Comparison of ENCODE assay signal across 9 cellular contexts in the genomic region with DNA sequence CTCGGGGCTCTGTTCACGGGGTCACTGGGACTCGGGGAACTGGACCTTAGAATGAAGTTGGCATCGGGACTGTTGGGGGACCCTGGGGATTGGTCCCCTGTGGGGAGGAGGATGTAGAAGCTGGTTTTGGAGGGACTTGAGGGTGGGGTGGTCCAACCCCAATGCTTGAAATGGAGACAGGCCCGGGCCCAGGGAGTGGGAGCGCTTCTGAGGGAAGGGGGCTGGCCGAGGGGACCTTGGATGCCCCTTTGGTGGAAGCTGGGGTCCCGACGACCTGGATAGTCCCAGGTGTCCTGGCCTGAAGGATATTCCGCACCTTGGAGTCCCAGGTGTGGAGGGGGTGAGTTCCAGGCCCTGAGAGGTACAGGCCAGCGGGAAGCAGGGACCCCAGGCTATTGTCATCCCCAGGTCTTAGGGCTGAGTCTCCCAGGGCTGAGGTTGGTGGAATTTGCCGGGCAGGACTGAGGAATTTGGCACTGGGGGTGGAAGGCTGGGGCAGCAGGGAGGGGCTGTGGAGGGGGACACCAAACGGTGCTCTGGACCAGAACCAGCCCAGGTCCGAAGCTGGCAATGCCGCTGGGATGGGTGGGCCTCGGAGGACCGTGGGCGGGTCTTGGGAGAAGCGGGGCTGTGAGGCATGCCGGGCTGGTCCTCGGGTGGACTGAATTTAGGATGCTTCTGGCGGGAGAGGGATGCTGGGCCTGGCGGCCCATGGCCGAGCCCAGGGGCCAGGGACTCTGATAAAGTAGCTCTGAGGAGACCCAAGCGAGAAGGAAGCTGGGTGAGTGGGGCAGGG. TPM values are rescaled to one million over a fixed set of nuclear protein-coding genes. Genes with fewer than 3 reads are reported as not detected.
A peak's percentile ranks its signal among the peaks of the same experiment; 100 is the strongest.
DNase-seq lines count a peak whose midpoint lies in the region; ATAC-seq and TF ChIP-seq lines count a peak whose summit lies in the region.
"Had no signal": no experiment of that assay in that cellular context is flagged by ENCODE, and none has a peak within 500 bp of the region (broad histone marks: within the 10 kb centered on the region; RNA-seq: fewer than 3 reads in every experiment).

No MANE protein-coding gene starts in this region.

- DNase-seq in AG09309 (ENCODE audit: low read depth) (no peak), HAP-1 (ENCODE audit: low spot score in 2 of 2) (no peak), astrocyte of the spinal cord (ENCODE audit: low read depth, low spot score) (no peak), mesothelial cell of epicardium (ENCODE audit: low spot score in 2 of 2, unreplicated experiment in 2 of 2) (peak in 1 of 2 experiments; percentile 46), GM13977 (ENCODE audit: low spot score) (no peak), GF-D8 (lab: John Stamatoyannopoulos, UW) (no peak)
- DNase-seq: lower lobe of right lung had no signal

- no peaks in the 10 kb centered on the region for H3K9me3 ChIP-seq in HAP-1
- H3K9me3 ChIP-seq: lower lobe of right lung had no signal

- H3K9me3 Mint-ChIP-seq in mesothelial cell of epicardium: no peaks in the 10 kb centered on the region

- peaks cover 18% of the 10 kb centered on the region for H3K4me1 Mint-ChIP-seq in mesothelial cell of epicardium

- peaks cover 21% of the 10 kb centered on the region for H3K36me3 ChIP-seq in HAP-1 (replicated peaks)

- no peaks in the 10 kb centered on the region for H3K27me3 Mint-ChIP-seq in mesothelial cell of epicardium (ENCODE audit: low read depth)

- ATAC-seq in HG03108 (IDR thresholded peaks at IDR 0.05; ENCODE audit: unreplicated experiment) (no peak), GM19463 (IDR thresholded peaks at IDR 0.05; ENCODE audit: unreplicated experiment) (no peak)
- ATAC-seq: lower lobe of right lung had no signal

- H3K27ac Mint-ChIP-seq in mesothelial cell of epicardium: peak overlapping the region; percentile 96

- no peaks in the 10 kb centered on the region for H3K27me3 ChIP-seq in HAP-1 (ENCODE audit: low read depth)

- in situ Hi-C loops in HAP-1 (cut with MboI; ENCODE audit: low sequenced_read_pairs): no loop called here
- in situ Hi-C loops in astrocyte of the spinal cord (cut with HindIII; ENCODE audit: low sequenced_read_pairs): no loop called here
- in situ Hi-C loops in GM13977 (cut with MboI; ENCODE audit: low pct_unique_long_range_greater_than_20kb, low sequenced_read_pairs, unreplicated experiment): no loop called here

- peaks cover 2% of the 10 kb centered on the region for H3K36me3 Mint-ChIP-seq in mesothelial cell of epicardium

- H3K4me3 Mint-ChIP-seq in mesothelial cell of epicardium: peak overlapping the region; percentile 78

- H3K4me1 ChIP-seq in HAP-1: no peaks in the 10 kb centered on the region; the same call in none of the 2 replicates

- no peak for TF ChIP-seq CTCF in AG09309 (IDR thresholded peaks at IDR 0.05; ENCODE audit: control insufficient read depth, insufficient read depth, low read depth, low read length, missing control alignments)
- TF ChIP-seq CTCF in astrocyte of the spinal cord (IDR thresholded peaks at IDR 0.05; ENCODE audit: low read depth, low read length): no peak
- no peak for TF ChIP-seq CTCF in mesothelial cell of epicardium (IDR thresholded peaks at IDR 0.05; ENCODE audit: unreplicated experiment)
- TF ChIP-seq CTCF in GM13977 (IDR thresholded peaks at IDR 0.05; ENCODE audit: extremely low read depth, insufficient read depth, missing control alignments): no peak

- H3K4me3 ChIP-seq in AG09309 (ENCODE audit: control insufficient read depth, low read depth, low read length) (peak overlapping the region; percentile 78), HAP-1 (peak overlapping the region; percentile 75), astrocyte of the spinal cord (ENCODE audit: low read depth, low read length) (peak overlapping the region; percentile 86)

RNA-seq across cellular contexts. Expression of gene HDGFL2, which starts 1.8 kb away (rescaled TPM):
- total RNA-seq in mesothelial cell of epicardium: 87.6 to 91.3 TPM (median 88.9 TPM) in 3 replicates

RNA-seq across cellular contexts. Expression of gene UBXN6, which starts 16.3 kb away (rescaled TPM):
- 67.7 to 71.0 TPM (median 69.9 TPM) in 3 replicates for total RNA-seq in mesothelial cell of epicardium

RNA-seq across cellular contexts. Expression of gene PLIN4, which starts 44.4 kb away (rescaled TPM):
- 0.25 to 0.29 TPM (median 0.29 TPM) in 3 replicates for total RNA-seq in mesothelial cell of epicardium
